Comparison of ENCODE assay signal across 20 cellular contexts in the genomic region with DNA sequence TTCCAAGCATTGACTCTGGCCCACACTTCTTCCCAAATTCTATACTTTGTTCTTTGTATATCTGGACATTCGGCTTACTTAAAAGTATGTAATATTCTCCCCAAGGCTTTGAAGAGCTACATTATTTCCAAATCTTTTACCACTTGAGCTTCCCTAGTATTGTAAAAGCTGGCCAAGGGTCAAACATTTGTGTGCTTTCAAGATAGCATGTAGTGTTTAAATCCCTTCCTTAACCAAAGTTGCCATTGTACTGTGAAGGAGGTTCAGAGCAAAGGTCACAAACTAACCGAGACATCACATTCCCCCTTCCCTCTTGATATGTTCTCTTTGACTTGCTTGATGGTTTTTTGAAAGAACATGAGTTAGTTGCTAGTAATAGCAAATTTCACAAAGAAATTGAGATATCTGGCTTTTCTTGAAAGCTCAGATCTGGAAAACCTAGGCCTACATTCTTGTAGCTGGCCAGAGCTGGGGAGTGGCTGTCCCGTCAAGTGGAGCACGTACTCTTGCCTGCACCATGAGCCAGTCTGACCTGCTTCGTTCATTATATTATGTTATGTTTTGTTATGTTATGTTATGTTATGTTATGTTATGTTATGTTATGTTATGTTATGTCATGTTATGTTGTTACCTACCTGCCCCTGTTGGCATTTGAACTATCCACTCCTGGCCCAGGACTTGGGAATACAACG.
"Had no signal": no experiment of that assay in that cellular context is flagged by ENCODE, and none has a peak within 500 bp of the region (broad histone marks: within the 10 kb centered on the region; RNA-seq: fewer than 3 reads in every experiment).

No MANE protein-coding gene starts in this region.

- H3K9me3 ChIP-seq: adrenal gland, breast epithelium, esophagus squamous epithelium, gastrocnemius medialis, thyroid gland had no signal

- H3K9ac ChIP-seq: neural progenitor cell had no signal

- H3K27ac ChIP-seq: adrenal gland, breast epithelium, dorsolateral prefrontal cortex, esophagus squamous epithelium, neural progenitor cell, thyroid gland had no signal

- H3K4me3 ChIP-seq: adrenal gland, breast epithelium, dorsolateral prefrontal cortex, esophagus squamous epithelium, gastrocnemius medialis, neural progenitor cell, thyroid gland had no signal

- H3K27me3 ChIP-seq: adrenal gland, breast epithelium, dorsolateral prefrontal cortex, esophagus squamous epithelium, gastrocnemius medialis, neural progenitor cell, thyroid gland had no signal

- FAIRE-seq: colon, islet of Langerhans had no signal

- H3K4me1 ChIP-seq: adrenal gland, breast epithelium, esophagus squamous epithelium, thyroid gland had no signal

- ATAC-seq: activated CD8-positive, alpha-beta T cell treated with anti-CD3 and anti-CD28 coated beads, Interleukin-2, amount 10 ng/mL, durations not matched to agents 7 days and 5 days; activated naive CD4-positive, alpha-beta T cell treated with anti-CD3 and anti-CD28 coated beads, Interleukin-2, amount 50 U/mL, for 72 hours; effector memory CD8-positive, alpha-beta T cell; gastrocnemius medialis had no signal

- H3K36me3 ChIP-seq: adrenal gland, breast epithelium, esophagus squamous epithelium, gastrocnemius medialis, neural progenitor cell, thyroid gland had no signal

- DNase-seq: activated CD4-positive, alpha-beta T cell treated with anti-CD3 and anti-CD28 coated beads for 1 hour; activated CD4-positive, alpha-beta T cell treated with anti-CD3 and anti-CD28 coated beads, Interleukin-2, amount 50 U/mL, for 1 hour; activated CD8-positive, alpha-beta T cell treated with anti-CD3 and anti-CD28 coated beads, Interleukin-2, amount 10 ng/mL, durations not matched to agents 7 days and 5 days; adrenal gland; dorsolateral prefrontal cortex; effector memory CD8-positive, alpha-beta T cell; esophagus squamous epithelium; gastrocnemius medialis; hypothalamus; mesenchymal stem cell; naive B cell; stimulated activated CD4-positive, alpha-beta T cell treated with anti-CD3 and anti-CD28 coated beads, Interleukin-4, amount 100 ng/mL, for 24 hours; stimulated activated naive CD4-positive, alpha-beta T cell treated with Interleukin-2 at 50 U/mL for 16 hours; T-helper 9 cell; thyroid gland had no signal
